ENCODE assay signal across 32 cellular contexts in the genomic region with DNA sequence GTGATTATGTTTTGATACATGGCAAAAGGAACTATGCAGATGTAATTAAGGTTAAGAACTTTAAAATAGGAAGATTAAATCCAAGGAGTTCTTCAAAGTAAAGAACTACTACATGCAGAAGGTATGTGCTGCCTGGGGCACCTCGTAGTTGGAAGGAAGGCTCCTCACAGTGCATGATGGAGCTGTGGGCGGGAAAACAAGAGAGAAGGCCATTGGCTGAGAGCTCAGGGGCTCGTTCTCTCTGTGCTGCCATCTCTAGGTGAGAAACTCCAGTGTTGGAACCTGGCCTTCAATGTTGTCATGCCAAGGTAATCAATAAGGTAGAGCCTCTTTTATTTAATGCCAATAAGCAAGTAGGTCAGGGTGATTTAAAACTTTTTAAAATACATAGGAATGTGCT.
DNase-seq lines count a peak whose midpoint lies in the region; ATAC-seq, FAIRE-seq and TF ChIP-seq lines count a peak whose summit lies in the region.
"Had no signal": no experiment of that assay in that cellular context is flagged by ENCODE, and none has a peak within 500 bp of the region (broad histone marks: within the 10 kb centered on the region; RNA-seq: fewer than 3 reads in every experiment).

No MANE protein-coding gene starts in this region.

- no peaks in the 10 kb centered on the region for H3K36me3 Mint-ChIP-seq in activated naive CD4-positive, alpha-beta T cell treated with anti-CD3 and anti-CD28 coated beads, Interleukin-2, amount 50 U/mL, for 72 hours
- H3K36me3 Mint-ChIP-seq: natural killer cell treated with Interleukin-12 subunit alpha and Interleukin-12 subunit beta and Interleukin-15 and Interleukin-18, amount 100 ng/mL, for 72 hours had no signal

- FAIRE-seq in H54 (lab: Jason Lieb, UNC) = peak; percentile 52
- FAIRE-seq in H1 (lab: Jason Lieb, UNC) = peak; percentile 50
- FAIRE-seq: GM18507, K562 had no signal

- H3K56ac ChIP-seq in H1 (replicated peaks; ENCODE audit: insufficient read length, low read depth, low read length) = no peak overlapping the region

- no peak overlapping the region for H2BK120ac ChIP-seq in H1 (replicated peaks; ENCODE audit: low read depth, low read length)

- H3K9ac ChIP-seq in H1 (replicated peaks in 1 of 4; ENCODE audit: extremely low read depth in 1 of 4, low read depth in 3 of 4, low read length in 3 of 4) = no peak overlapping the region
- H3K9ac ChIP-seq: BLaER1 treated with 17β-estradiol and CSF1 and Interleukin-3, amounts not matched to agents 10 nM and 100 nM had no signal

- no peak overlapping the region for H3K4me3 ChIP-seq in H1 (ENCODE audit: extremely low read depth in 1 of 4, insufficient read depth in 2 of 4, low read depth in 3 of 4, low read length in 4 of 4)
- H3K4me3 ChIP-seq in heart right ventricle = no peak overlapping the region
- H3K4me3 ChIP-seq: adrenal gland; BLaER1 treated with 17β-estradiol and CSF1 and Interleukin-3, amounts not matched to agents 10 nM and 100 nM; esophagus muscularis mucosa; heart left ventricle; K562; lung; PC-9; sigmoid colon; tibial artery had no signal

- no peak overlapping the region for H4K5ac ChIP-seq in H1 (ENCODE audit: insufficient read length, low read depth, low read length)

- no peaks in the 10 kb centered on the region for H3K79me2 ChIP-seq in H1 (ENCODE audit: control insufficient read depth in 1 of 2, insufficient read depth in 2 of 2, low read length in 2 of 2)

- no peak overlapping the region for H4K8ac ChIP-seq in H1 (ENCODE audit: extremely low read depth, insufficient read depth, low read length)

- H3K27ac ChIP-seq in H1 (ENCODE audit: low read depth, low read length) (no peak overlapping the region), heart right ventricle (no peak overlapping the region)
- H3K27ac ChIP-seq: adrenal gland; BLaER1 treated with 17β-estradiol and CSF1 and Interleukin-3, amounts not matched to agents 10 nM and 100 nM; esophagus muscularis mucosa; heart left ventricle; PC-9; sigmoid colon; tibial artery had no signal

- no peaks in the 10 kb centered on the region; a peak in 1 of 7 replicates for H3K4me1 ChIP-seq in H1 (replicated peaks in 1 of 4; ENCODE audit: control insufficient read depth in 3 of 4, insufficient read depth in 4 of 4, low read length in 3 of 4)
- H3K4me1 ChIP-seq in heart right ventricle = peaks cover 0 to 10% (median 6%) of the 10 kb centered on the region in 9 donors
- H3K4me1 ChIP-seq: adrenal gland, sigmoid colon had no signal

- H3K36me3 ChIP-seq in H1 (ENCODE audit: control insufficient read depth in 2 of 4, insufficient read depth in 4 of 4, low read length in 3 of 4) (no peaks in the 10 kb centered on the region), heart right ventricle (no peaks in the 10 kb centered on the region)
- H3K36me3 ChIP-seq: adrenal gland; BLaER1 treated with 17β-estradiol and CSF1 and Interleukin-3, amounts not matched to agents 10 nM and 100 nM; esophagus muscularis mucosa; heart left ventricle; sigmoid colon; tibial artery had no signal

- no peak overlapping the region for H2BK20ac ChIP-seq in H1 (ENCODE audit: low read length)

- TF ChIP-seq CTCF in H1 (IDR thresholded peaks at IDR 0.05; ENCODE audit: control extremely low read depth in 1 of 3, insufficient read depth in 1 of 3, low read depth in 1 of 3, low read length in 3 of 3) = no peak
- TF ChIP-seq CTCF in heart right ventricle (IDR thresholded peaks at IDR 0.05) = no peak
- TF ChIP-seq CTCF in GM10248 (IDR thresholded peaks at IDR 0.05; ENCODE audit: control extremely low read depth, extremely low read depth, low read depth, missing control alignments) = no peak

- intact Hi-C loops in heart right ventricle (cut with DNase I) = no loop called here

- no peaks in the 10 kb centered on the region for H3K23me2 ChIP-seq in H1 (ENCODE audit: low read depth, low read length)

- CTCF ChIA-PET in H1 (lab: Charles Lee; ENCODE audit: partially characterized antibody) = interaction anchor here (0.9 to 1.2 kb wide), 2 partner anchors 8 to 22 kb away, joined by 3 read pairs; no protein-coding TSS in a partner anchor
- CTCF ChIA-PET in GM10248 (lab: Yijun Ruan, JAX) = no interaction called here

- TF ChIP-seq RAD21 in H1 (IDR thresholded peaks at IDR 0.05 in 1 of 2, conservative IDR thresholded peaks at IDR 0.05 in 1 of 2; ENCODE audit: low read depth in 2 of 2, low read length in 2 of 2) = no peak

- H2BK5ac ChIP-seq in H1 (ENCODE audit: low read depth, low read length) = no peak overlapping the region

- H3K23ac ChIP-seq in H1 (ENCODE audit: insufficient read length) = no peak overlapping the region

- H2AK5ac ChIP-seq in H1 (ENCODE audit: low read depth, low read length) = no peak overlapping the region

- H3K4ac ChIP-seq in H1 (replicated peaks; ENCODE audit: insufficient read length, low read depth, low read length) = no peak overlapping the region

- 89% methylated on average over 3 of the region's 3 CpGs; no CpG with 5 or more reads in 1 of the 2 experiments for WGBS in H1 (ENCODE audit: extremely low coverage in 1 of 2, insufficient coverage in 1 of 2, insufficient read length in 1 of 2, insufficient replicate concordance in 2 of 2, low coverage in 1 of 2, low lambda C conversion rate in 2 of 2, missing lambda C conversion rate in 1 of 2), 2 experiments
- 73 to 94% methylated on average over 3 of the region's 3 CpGs for WGBS in heart right ventricle, 2 donors

- no peak overlapping the region for H2AFZ ChIP-seq in H1 (ENCODE audit: low read length)
- H2AFZ ChIP-seq: PC-9 had no signal

- no peak for TF ChIP-seq EP300 in H1 (IDR thresholded peaks at IDR 0.05; ENCODE audit: borderline replicate concordance in 1 of 2, low read depth in 2 of 2, low read length in 2 of 2)

- DNase-seq in H54 (ENCODE audit: insufficient read length, low spot score) = no peak
- peak; percentile 16 for DNase-seq in NAMALWA (ENCODE audit: low spot score)
- DNase-seq in H1 (ENCODE audit: low read depth in 1 of 2, low spot score in 2 of 2) = no peak
- no peak for DNase-seq in kidney tubule cell (ENCODE audit: low spot score)
- no peak for DNase-seq in activated naive CD4-positive, alpha-beta T cell treated with anti-CD3 and anti-CD28 coated beads, Interleukin-2, amount 50 U/mL, for 72 hours (ENCODE audit: low spot score in 2 of 2)
- no peak for DNase-seq in heart right ventricle
- no peak for DNase-seq in GM10248 (ENCODE audit: extremely low spot score)
- DNase-seq: activated CD4-positive, alpha-beta T cell treated with anti-CD3 and anti-CD28 coated beads, Interleukin-2, amount 50 U/mL, for 48 hours; activated naive CD4-positive, alpha-beta T cell; adrenal gland; COR-L47; dermis blood vessel endothelial cell; DMS79 treated with DMSO at 0.1 percent for 48 hours; endodermal cell; heart left ventricle; NCI-H1417; NCI-H2029 treated with DMSO at 0.1 percent for 48 hours; occipital lobe; PC-9; Right ventricle myocardium superior; sigmoid colon; stimulated activated CD4-positive, alpha-beta T cell treated with anti-CD3 and anti-CD28 coated beads, Interleukin-12 subunit alpha, Interleukin-12 subunit beta, amount 100 ng/mL, for 4 hours; stimulated activated CD4-positive, alpha-beta T cell treated with anti-CD3 and anti-CD28 coated beads, Interleukin-4, amount 100 ng/mL, for 1 hour; T-helper 17 cell; tibial artery had no signal

- H2BK15ac ChIP-seq in H1 (ENCODE audit: low read length) = no peak overlapping the region

- no peaks in the 10 kb centered on the region for H4K20me1 ChIP-seq in H1 (replicated peaks in 1 of 2; ENCODE audit: control insufficient read depth in 1 of 2, insufficient read depth in 2 of 2, low read length in 2 of 2)
- H4K20me1 ChIP-seq: BLaER1 treated with 17β-estradiol and CSF1 and Interleukin-3, amounts not matched to agents 10 nM and 100 nM had no signal

- TF ChIP-seq POLR2A in H54 (IDR thresholded peaks at IDR 0.05; ENCODE audit: low read depth, low read length) (no peak), H1 (IDR thresholded peaks at IDR 0.05; ENCODE audit: control extremely low read depth in 1 of 2, low read depth in 2 of 2, low read length in 2 of 2) (no peak)

- H3K27ac Mint-ChIP-seq in activated naive CD4-positive, alpha-beta T cell treated with anti-CD3 and anti-CD28 coated beads, Interleukin-2, amount 50 U/mL, for 72 hours = no peak overlapping the region
- H3K27ac Mint-ChIP-seq: endodermal cell; natural killer cell treated with Interleukin-12 subunit alpha and Interleukin-12 subunit beta and Interleukin-15 and Interleukin-18, amount 100 ng/mL, for 72 hours; T-helper 17 cell had no signal

- H2BK12ac ChIP-seq in H1 (ENCODE audit: low read depth, low read length) = no peak overlapping the region

- no peaks in the 10 kb centered on the region for H3K9me3 ChIP-seq in H1 (ENCODE audit: insufficient read depth in 2 of 2, low read depth in 1 of 2, low read length in 1 of 2)
- no peaks in the 10 kb centered on the region for H3K9me3 ChIP-seq in heart right ventricle
- H3K9me3 ChIP-seq: adrenal gland; BLaER1 treated with 17β-estradiol and CSF1 and Interleukin-3, amounts not matched to agents 10 nM and 100 nM; esophagus muscularis mucosa; heart left ventricle; sigmoid colon; tibial artery had no signal

- H4K91ac ChIP-seq in H1 (replicated peaks; ENCODE audit: insufficient read length, low read length) = no peak overlapping the region

- no peak overlapping the region for H3K4me2 ChIP-seq in H1 (ENCODE audit: insufficient read depth in 1 of 2, low read depth in 2 of 2, low read length in 2 of 2)
- H3K4me2 ChIP-seq: PC-9 had no signal

- no peaks in the 10 kb centered on the region for H3K27me3 ChIP-seq in H1 (replicated peaks in 1 of 4; ENCODE audit: control insufficient read depth in 3 of 4, extremely low read depth in 1 of 4, insufficient read depth in 3 of 4, low read length in 3 of 4)
- no peaks in the 10 kb centered on the region for H3K27me3 ChIP-seq in heart right ventricle
- H3K27me3 ChIP-seq: adrenal gland; BLaER1 treated with 17β-estradiol and CSF1 and Interleukin-3, amounts not matched to agents 10 nM and 100 nM; esophagus muscularis mucosa; heart left ventricle; sigmoid colon; tibial artery had no signal

- peaks cover 0 to 6% of the 10 kb centered on the region in 2 donors for H3K9me3 Mint-ChIP-seq in activated naive CD4-positive, alpha-beta T cell treated with anti-CD3 and anti-CD28 coated beads, Interleukin-2, amount 50 U/mL, for 72 hours
- H3K9me3 Mint-ChIP-seq: brain, endodermal cell had no signal

- POLR2A ChIA-PET in H1 (lab: Charles Lee; ENCODE audit: partially characterized antibody) (no interaction called here), GM10248 (lab: Yijun Ruan, JAX) (no interaction called here)

- ATAC-seq in activated naive CD4-positive, alpha-beta T cell treated with anti-CD3 and anti-CD28 coated beads, Interleukin-2, amount 50 U/mL, for 72 hours = no peak
- ATAC-seq in heart right ventricle = no peak
- ATAC-seq: heart left ventricle; K562; natural killer cell treated with Interleukin-12 subunit alpha and Interleukin-12 subunit beta and Interleukin-15 and Interleukin-18, amount 100 ng/mL, for 72 hours; T-helper 17 cell had no signal

- H3K18ac ChIP-seq in H1 (ENCODE audit: extremely low read depth, low read length) = no peak overlapping the region

- H3K79me1 ChIP-seq in H1 (ENCODE audit: low read depth, low read length) = no peaks in the 10 kb centered on the region

- H3K14ac ChIP-seq in H1 (ENCODE audit: insufficient read length) = no peak overlapping the region
